In genomic region chr1:207516729-207517128, GRCh38 we compare ENCODE assay signal across 24 cellular contexts. TPM values are rescaled to one million over a fixed set of nuclear protein-coding genes. Genes with fewer than 3 reads are reported as not detected.
A peak's percentile ranks its signal among the peaks of the same experiment; 100 is the strongest.
DNase-seq lines count a peak whose midpoint lies in the region; ATAC-seq, FAIRE-seq and TF ChIP-seq lines count a peak whose summit lies in the region.
"Had no signal": no experiment of that assay in that cellular context is flagged by ENCODE, and none has a peak within 500 bp of the region (broad histone marks: within the 10 kb centered on the region; RNA-seq: fewer than 3 reads in every experiment).

No MANE protein-coding gene starts in this region.

- H3K9ac ChIP-seq in K562 (ENCODE audit: insufficient read depth in 1 of 2, low read depth in 2 of 2, low read length in 2 of 2): no peak overlapping the region
- H3K9ac ChIP-seq: BLaER1 treated with 17β-estradiol and CSF1 and Interleukin-3, amounts not matched to agents 10 nM and 100 nM had no signal

- peak; percentile 25 for DNase-seq in OCI-M1 (lab: John Stamatoyannopoulos, UW)
- DNase-seq in K562 (ENCODE audit: extremely low read depth in 1 of 4, low spot score in 3 of 4): no peak
- no peak for DNase-seq in pancreas
- DNase-seq in dorsolateral prefrontal cortex: no peak
- DNase-seq in cerebellar cortex (ENCODE audit: low spot score): no peak
- DNase-seq: AML-193; Caco-2; Calu3; CD4-positive, alpha-beta T cell; CD8-positive, alpha-beta T cell; DMS79 treated with DMSO at 0.1 percent for 48 hours; GDM1 had no signal

- H3K4me1 ChIP-seq in K562 (replicated peaks in 1 of 2; ENCODE audit: control insufficient read depth in 2 of 2, insufficient read depth in 2 of 2, low read length in 2 of 2) (peaks cover 12 to 15% of the 10 kb centered on the region in 2 experiments; a peak in 4 of 5 replicates), pancreas (no peaks in the 10 kb centered on the region)
- H3K4me1 ChIP-seq: A549; BLaER1 treated with 17β-estradiol and CSF1 and Interleukin-3, amounts not matched to agents 10 nM and 100 nM; Caco-2 had no signal

- H3K36me3 ChIP-seq in K562 (ENCODE audit: control insufficient read depth, insufficient read depth, low read length) (no peaks in the 10 kb centered on the region), pancreas (no peaks in the 10 kb centered on the region)
- H3K36me3 ChIP-seq: BLaER1 treated with 17β-estradiol and CSF1 and Interleukin-3, amounts not matched to agents 10 nM and 100 nM had no signal

- in situ Hi-C loops in K562 (cut with MboI): loop anchor here (25.0 kb wide), 1 partner anchor 904 kb away; the partner anchor contains the start of gene EIF2D

- no peak overlapping the region for H3K4me2 ChIP-seq in K562 (ENCODE audit: insufficient read depth, low read length)
- H3K4me2 ChIP-seq: A549; BLaER1 treated with 17β-estradiol and CSF1 and Interleukin-3, amounts not matched to agents 10 nM and 100 nM had no signal

- no peak overlapping the region for H2AFZ ChIP-seq in K562 (ENCODE audit: low read depth, low read length)

- H3K9me3 ChIP-seq in K562 (replicated peaks; ENCODE audit: control insufficient read depth, insufficient read depth, low read depth, low read length) (peaks cover 12% of the 10 kb centered on the region), pancreas (no peaks in the 10 kb centered on the region)
- H3K9me3 ChIP-seq: A549; BLaER1 treated with 17β-estradiol and CSF1 and Interleukin-3, amounts not matched to agents 10 nM and 100 nM; Caco-2 had no signal

- H3K27me3 ChIP-seq in K562 (ENCODE audit: control insufficient read depth in 2 of 2, insufficient read depth in 2 of 2, low read length in 2 of 2): no peaks in the 10 kb centered on the region
- peaks cover 0 to 3% (median 0%) of the 10 kb centered on the region in 4 donors for H3K27me3 ChIP-seq in pancreas
- H3K27me3 ChIP-seq in dorsolateral prefrontal cortex: peaks cover 0 to 5% (median 0%) of the 10 kb centered on the region in 45 donors
- H3K27me3 ChIP-seq: BLaER1 treated with 17β-estradiol and CSF1 and Interleukin-3, amounts not matched to agents 10 nM and 100 nM had no signal

- ATAC-seq in K562 (no peak), pancreas (no peak), esophagus mucosa (no peak)
- ATAC-seq: A549; CD8-positive, alpha-beta T cell; GM12878 had no signal

- FAIRE-seq in G401.6 (lab: Jason Lieb, UNC): peak; percentile 68
- no peak for FAIRE-seq in K562 (lab: Jason Lieb, UNC)
- peak; percentile 13 for FAIRE-seq in pancreas (lab: Jason Lieb, UNC)
- FAIRE-seq: D721Med, GM12878, GM12892, GM18507 had no signal

- CTCF ChIA-PET in K562 (lab: Yijun Ruan, JAX; ENCODE audit: low intra/inter-chr PET ratio): no interaction called here

- intact Hi-C loops in K562 (cut with micrococcal nuclease): no loop called here
- intact Hi-C loops in pancreas (cut with DNase I): no loop called here
- intact Hi-C loops in dorsolateral prefrontal cortex (cut with DNase I): no loop called here

- TF ChIP-seq EP300 in K562 (IDR thresholded peaks at IDR 0.05; ENCODE audit: low read length): no peak

- H3K9me1 ChIP-seq in K562 (ENCODE audit: control insufficient read depth, insufficient read depth, low read length): no peaks in the 10 kb centered on the region

- no peaks in the 10 kb centered on the region for H4K20me1 ChIP-seq in K562 (replicated peaks; ENCODE audit: control insufficient read depth, insufficient read depth, low read length)
- H4K20me1 ChIP-seq: BLaER1 treated with 17β-estradiol and CSF1 and Interleukin-3, amounts not matched to agents 10 nM and 100 nM had no signal

- no TSS peak for BruUV-seq in K562 (replicated peaks; lab: Mats Ljungman, UMichigan)

- no peak for TF ChIP-seq CTCF in K562 (IDR thresholded peaks at IDR 0.05 in 2 of 3, conservative IDR thresholded peaks at IDR 0.05 in 1 of 3; ENCODE audit: insufficient read depth in 2 of 3, low read depth in 1 of 3, low read length in 3 of 3)
- TF ChIP-seq CTCF in pancreas (IDR thresholded peaks at IDR 0.05): no peak
- no peak for TF ChIP-seq CTCF in dorsolateral prefrontal cortex (IDR thresholded peaks at IDR 0.05 in 54 of 56, conservative IDR thresholded peaks at IDR 0.05 in 2 of 56; ENCODE audit: low read depth in 1 of 56, partially characterized antibody in 56 of 56)

- no peak overlapping the region for H3K4me3 ChIP-seq in K562
- H3K4me3 ChIP-seq in pancreas: no peak overlapping the region
- no peak overlapping the region for H3K4me3 ChIP-seq in dorsolateral prefrontal cortex
- H3K4me3 ChIP-seq: A549; BLaER1 treated with 17β-estradiol and CSF1 and Interleukin-3, amounts not matched to agents 10 nM and 100 nM; GM12878 had no signal

- no peak for TF ChIP-seq POLR2A in K562 (conservative IDR thresholded peaks at IDR 0.05)

- POLR2A ChIA-PET in K562 (lab: Yijun Ruan, JAX): no interaction called here

- no peak overlapping the region for H3K27ac ChIP-seq in K562 (ENCODE audit: extremely low read depth, low read depth, low read length)
- H3K27ac ChIP-seq in pancreas: no peak overlapping the region
- H3K27ac ChIP-seq in dorsolateral prefrontal cortex: no peak overlapping the region
- H3K27ac ChIP-seq: 22Rv1; A549; BLaER1 treated with 17β-estradiol and CSF1 and Interleukin-3, amounts not matched to agents 10 nM and 100 nM; C4-2B had no signal

- no peaks in the 10 kb centered on the region for H3K79me2 ChIP-seq in K562 (ENCODE audit: control insufficient read depth, insufficient read depth, low read length)

- TF ChIP-seq RAD21 in K562 (CRISPR knock-in tag; conservative IDR thresholded peaks at IDR 0.05 in 1 of 2, IDR thresholded peaks at IDR 0.05 in 1 of 2): no peak

TF ChIP-seq in K562, 482 proteins besides CTCF, POLR2A, EP300 and RAD21:
- TF ChIP-seq YY1 (IDR thresholded peaks at IDR 0.05; ENCODE audit: borderline replicate concordance in 1 of 3, control insufficient read depth in 1 of 3, extremely low read depth in 1 of 3, insufficient read depth in 3 of 3, insufficient read length in 1 of 3, insufficient replicate concordance in 2 of 3, low read depth in 1 of 3, low read length in 2 of 3): no peak
- TF ChIP-seq RBM25 (IDR thresholded peaks at IDR 0.05; ENCODE audit: low read depth, low read length, severe bottlenecking): peak; percentile 61
- TF ChIP-seq MIER1 (IDR thresholded peaks at IDR 0.05; ENCODE audit: low read depth): 0 out of 2 replicates have a peak, but pooled peaks have one; percentile 21
- peak; percentile 57 for TF ChIP-seq TRIM28 (IDR thresholded peaks at IDR 0.05)
- TF ChIP-seq GABPB2 (CRISPR knock-in tag; conservative IDR thresholded peaks at IDR 0.05): no peak
- peak in 1 of 2 experiments; percentile 60; a peak in 1 of 3 replicates for TF ChIP-seq CBX3 (IDR thresholded peaks at IDR 0.05; ENCODE audit: borderline replicate concordance in 1 of 2, low read length in 2 of 2)
- no peak for TF ChIP-seq ZBTB1 (CRISPR knock-in tag; IDR thresholded peaks at IDR 0.05; ENCODE audit: borderline replicate concordance, low read depth)
- TF ChIP-seq HDAC2 (IDR thresholded peaks at IDR 0.05): no peak
- no peak for TF ChIP-seq TCF7L2 (IDR thresholded peaks at IDR 0.05; ENCODE audit: low read depth, low read length)
- TF ChIP-seq ZNF280A (IDR thresholded peaks at IDR 0.05; ENCODE audit: low read depth, partially characterized antibody): peak; percentile 56
- TF ChIP-seq TRIM24 (IDR thresholded peaks at IDR 0.05): peak; percentile 30 to 50; a peak in 1 of 4 replicates

RNA-seq across cellular contexts. Expression of gene CR1, which starts 20.8 kb away (rescaled TPM):
- total RNA-seq in K562 (2011; cell fraction: chromatin; rRNA removed; ENCODE audit: low replicate concordance): 0.21 and 1.3 TPM in 2 replicates
- 0.13 and 0.17 TPM in 2 replicates for total RNA-seq in K562 (2011; cell fraction: nucleolus; rRNA removed)
- total RNA-seq in K562 (2011; cell fraction: nucleoplasm; rRNA removed): 1.3 and 1.9 TPM in 2 replicates
- total RNA-seq in K562 (2014; rRNA removed) (0.23 and 0.37 TPM in 2 replicates), K562 (2014; rRNA removed; fragmentation: Illumina TruSeq; extraction: Trizol) (0.15 and 0.22 TPM in 2 replicates), K562 (2015; rRNA removed; fragmentation: Illumina TruSeq; extraction: Trizol) (0.18 and 0.23 TPM in 2 replicates), K562 (2021) (0.20 and 0.47 TPM in 2 replicates), pancreas (1 to 10 TPM in 3 of 6 donors, under 1 TPM in 3; 0.14 to 4.7 (median 1.0) TPM), dorsolateral prefrontal cortex (1 to 10 TPM in 94 of 120 experiments, under 1 TPM in 26; 0.07 to 9.7 (median 2.0) TPM), esophagus mucosa (0.96 TPM)
- polyA plus RNA-seq in K562 (2011; rRNA removed) (0.13 and 0.18 TPM in 2 replicates), K562 (2014; fragmentation: Illumina TruSeq; extraction: Trizol) (0.08 and 0.19 TPM in 2 replicates), K562 (2014; fragmentation: Nextera tagmentation; extraction: Ambion mirVana) (under 1 TPM; 0.07 to 0.15 TPM), K562 (2014; rRNA removed) (0.12 and 0.20 TPM in 2 replicates), pancreas (under 1 TPM; 0.05 to 0.08 TPM)
- 0.04 and 0.12 TPM in 2 replicates for polyA plus RNA-seq in K562 (2011; cell fraction: cytosol; rRNA removed)
- 0.27 and 0.34 TPM in 2 replicates for polyA plus RNA-seq in K562 (2011; cell fraction: nucleus; rRNA removed)
- polyA plus RNA-seq in K562 (2012): 0.12 and 0.33 TPM in 2 replicates
- polyA minus RNA-seq in K562 (2011; rRNA and poly(A)+ RNA removed): 0.28 and 0.48 TPM in 2 replicates
- polyA minus RNA-seq in K562 (2011; cell fraction: cytosol; rRNA and poly(A)+ RNA removed): not detected in 2 replicates
- polyA minus RNA-seq in K562 (2011; cell fraction: nucleus; rRNA and poly(A)+ RNA removed): 0.11 and 0.13 TPM in 2 replicates
- total RNA-seq: A172, Caco-2, Calu3 had no signal
- polyA plus RNA-seq: A549, BJ had no signal
